ENCODE assay signal across 18 cellular contexts in the genomic region with DNA sequence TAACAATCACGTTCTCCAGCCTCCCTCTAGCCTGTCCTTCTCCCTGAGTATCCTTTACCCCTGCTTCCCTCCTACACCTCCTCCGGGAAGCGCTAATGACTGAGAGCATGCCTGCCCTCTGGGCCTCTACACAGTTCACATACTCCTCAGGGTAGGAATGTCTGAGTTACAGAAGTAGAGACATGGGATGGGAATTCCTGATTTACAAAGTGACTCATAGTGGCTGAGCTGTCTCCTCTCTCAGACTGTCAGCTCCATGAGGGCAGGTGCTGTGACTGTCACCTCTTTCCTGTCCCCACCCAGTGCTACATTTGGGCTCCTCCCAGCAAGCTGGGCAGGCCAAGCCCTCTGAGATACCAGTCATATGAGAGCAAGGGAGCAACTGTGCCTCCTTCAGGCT.
"Had no signal": no experiment of that assay in that cellular context is flagged by ENCODE, and none has a peak within 500 bp of the region (broad histone marks: within the 10 kb centered on the region; RNA-seq: fewer than 3 reads in every experiment).

No MANE protein-coding gene starts in this region.

- H2AFZ ChIP-seq: neural progenitor cell had no signal

- FAIRE-seq: frontal cortex, kidney had no signal

- H3K27me3 ChIP-seq: cardiac muscle cell, neural progenitor cell, upper lobe of right lung had no signal

- ATAC-seq: activated naive CD4-positive, alpha-beta T cell treated with anti-CD3 and anti-CD28 coated beads, Interleukin-2, amount 50 U/mL, for 72 hours; activated T-cell treated with anti-CD3 and anti-CD28 coated beads, Interleukin-2, amount 50 U/mL, for 72 hours; left ventricle myocardium superior; psoas muscle; right cardiac atrium; upper lobe of right lung had no signal

- H3K27me3 Mint-ChIP-seq: naive B cell had no signal

- H3K4me3 ChIP-seq: cardiac muscle cell, neural progenitor cell, psoas muscle, thoracic aorta, upper lobe of right lung had no signal

- H3K27ac ChIP-seq: cardiac muscle cell, epithelial cell of prostate, neural progenitor cell, psoas muscle, thoracic aorta, upper lobe of right lung had no signal

- DNase-seq: activated CD4-positive, alpha-beta T cell treated with anti-CD3 and anti-CD28 coated beads, Interleukin-2, amount 50 U/mL, for 1 hour; activated CD8-positive, alpha-beta memory T cell treated with anti-CD3 and anti-CD28 coated beads, Interleukin-2, amount 50 U/mL, for 4 hours; activated gamma-delta T cell treated with Interleukin-2 at 50 U/mL for 16 hours; activated T-cell treated with anti-CD3 and anti-CD28 coated beads, Interleukin-2, amount 50 U/mL, for 72 hours; kidney; left ventricle myocardium superior; naive B cell; psoas muscle; right cardiac atrium; T-helper 1 cell; T-helper 9 cell; upper lobe of right lung had no signal

- H3K27ac Mint-ChIP-seq: neural progenitor cell had no signal

- H3K4me2 ChIP-seq: neural progenitor cell had no signal

- H3K9ac ChIP-seq: neural progenitor cell had no signal

- H3K36me3 ChIP-seq: cardiac muscle cell, neural progenitor cell, thoracic aorta had no signal

- H3K9me3 Mint-ChIP-seq: activated naive CD4-positive, alpha-beta T cell treated with anti-CD3 and anti-CD28 coated beads, Interleukin-2, amount 50 U/mL, for 72 hours; activated T-cell treated with anti-CD3 and anti-CD28 coated beads, Interleukin-2, amount 50 U/mL, for 72 hours; naive B cell; neural progenitor cell had no signal

- H3K4me1 ChIP-seq: neural progenitor cell, psoas muscle had no signal

- H3K9me3 ChIP-seq: psoas muscle, thoracic aorta, upper lobe of right lung had no signal

- H3K36me3 Mint-ChIP-seq: naive B cell, neural progenitor cell had no signal
